ENCODE assay signal across 8 cellular contexts in genomic region chr6:127266178-127266891, GRCh38. TPM values are rescaled to one million over a fixed set of nuclear protein-coding genes. Genes with fewer than 3 reads are reported as not detected.
DNase-seq lines count a peak whose midpoint lies in the region; FAIRE-seq and TF ChIP-seq lines count a peak whose summit lies in the region.

RNF146 (plus strand) TSS chr6:127266864; CDS start chr6:127280339, 13,475 bp downstream.

- DNase-seq in HAP-1 (ENCODE audit: low spot score in 2 of 2) (peak; percentile 80 to 86), M059J (ENCODE audit: low read depth) (peak; percentile 85), SJCRH30 (peak; percentile 74 to 87), germinal center (ENCODE audit: low spot score) (peak; percentile 85)
- peak; percentile 74 for DNase-seq in activated naive CD4-positive, alpha-beta T cell treated with Interleukin-2 at 50 U/mL for 16 hours

- peak; percentile 8 for FAIRE-seq in G401.6 (lab: Jason Lieb, UNC)

- H3K4me3 ChIP-seq in HAP-1 = peak within 1 kb of the TSS; percentile 82
- H3K4me3 ChIP-seq in SJCRH30 = peak within 1 kb of the TSS; percentile 98
- peak within 1 kb of the TSS; percentile 89 to 94 for H3K4me3 ChIP-seq in neutrophil (ENCODE audit: low read depth in 1 of 2, low read length in 1 of 2)

- H3K27me3 ChIP-seq in HAP-1 (ENCODE audit: low read depth) (peaks cover 6% of the 10 kb centered on the region; the same call in 1 of the 2 replicates), SJCRH30 (no peaks in the 10 kb centered on the region), neutrophil (no peaks in the 10 kb centered on the region)

- H3K36me3 ChIP-seq in HAP-1 (replicated peaks) (no peaks in the 10 kb centered on the region), SJCRH30 (no peaks in the 10 kb centered on the region), neutrophil (no peaks in the 10 kb centered on the region)

- TF ChIP-seq CTCF in neutrophil (IDR thresholded peaks at IDR 0.05) = peak; percentile 82
- no peak for TF ChIP-seq CTCF in subcutaneous adipose tissue (IDR thresholded peaks at IDR 0.05; ENCODE audit: low read depth)

- H3K27ac ChIP-seq in SJCRH30 (peak within 1 kb of the TSS; percentile 95), neutrophil (peak within 1 kb of the TSS; percentile 94)

- in situ Hi-C loops in HAP-1 (cut with MboI; ENCODE audit: low sequenced_read_pairs) = no loop called here

- peaks cover 12% of the 10 kb centered on the region for H3K4me1 ChIP-seq in HAP-1
- peaks cover 8% of the 10 kb centered on the region; the same call in 1 of the 2 replicates for H3K4me1 ChIP-seq in SJCRH30
- H3K4me1 ChIP-seq in neutrophil (ENCODE audit: control insufficient read depth in 1 of 2, insufficient read depth in 1 of 2, low read depth in 1 of 2, low read length in 1 of 2) = peaks cover 34 to 35% of the 10 kb centered on the region in 2 experiments

- no peaks in the 10 kb centered on the region for H3K9me3 ChIP-seq in HAP-1
- no peaks in the 10 kb centered on the region for H3K9me3 ChIP-seq in SJCRH30 (replicated peaks)
- no peaks in the 10 kb centered on the region for H3K9me3 ChIP-seq in neutrophil

RNA-seq across cellular contexts. Expression of gene RNF146, which starts in this region (rescaled TPM):
- total RNA-seq in M059J (2014; rRNA removed; shearing (Covaris generic)) = 23.0 and 37.2 TPM in 2 replicates
- 25.2 and 29.8 TPM in 2 replicates for total RNA-seq in SJCRH30 (2014; rRNA removed; shearing (Covaris generic))
- 100 to 1,000 TPM in 2 of 4 donors, 10 to 100 TPM in 2; 67.8 to 118 (median 98.1) TPM for total RNA-seq in subcutaneous adipose tissue

Comparison
In these comparisons a context has a peak if more than half of its experiments do, and no peak if none do; other contexts are left out.
1. Peak in every context shown above with its lines: DNase-seq, H3K4me3 ChIP-seq and H3K27ac ChIP-seq.